Comparison of ENCODE assay signal across 8 cellular contexts in the genomic region with DNA sequence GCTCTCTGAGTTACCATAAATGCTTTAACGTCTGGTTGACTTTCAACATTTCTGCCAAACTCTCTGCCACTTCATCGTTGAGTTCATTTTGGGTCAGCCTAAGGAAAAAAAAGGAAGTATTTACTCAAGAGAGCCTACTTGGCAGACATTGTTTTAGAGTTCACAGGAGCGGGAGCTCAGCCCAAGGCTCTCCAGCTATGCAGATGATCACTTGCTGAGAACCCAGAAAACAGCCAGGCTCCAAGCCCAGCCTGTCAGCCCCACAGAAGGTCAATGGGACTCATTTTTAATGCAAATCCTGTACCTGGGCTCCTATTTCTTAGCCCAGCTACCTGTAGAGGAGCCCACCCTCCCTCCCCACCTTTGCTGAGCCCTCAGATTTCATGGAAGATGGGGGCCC. TPM values are rescaled to one million over a fixed set of nuclear protein-coding genes. Genes with fewer than 3 reads are reported as not detected.
A peak's percentile ranks its signal among the peaks of the same experiment; 100 is the strongest.
DNase-seq lines count a peak whose midpoint lies in the region; ATAC-seq, FAIRE-seq and TF ChIP-seq lines count a peak whose summit lies in the region.

No MANE protein-coding gene starts in this region.

- no peak for ATAC-seq in foreskin keratinocyte

- H3K36me3 ChIP-seq in HUES64 (ENCODE audit: insufficient read depth, low read length) (peaks cover 9% of the 10 kb centered on the region; the same call in 1 of the 2 replicates), kidney (ENCODE audit: control insufficient read depth in 1 of 2, insufficient read depth in 2 of 2, low read length in 2 of 2) (peaks cover 2 to 8% of the 10 kb centered on the region in 2 donors)

- H3K27me3 Mint-ChIP-seq in activated CD4-positive, alpha-beta memory T cell treated with anti-CD3 and anti-CD28 coated beads, Interleukin-2, amount 10 ng/mL, durations not matched to agents 7 days and 5 days, result no peaks in the 10 kb centered on the region

- H3K4me1 Mint-ChIP-seq in activated CD4-positive, alpha-beta memory T cell treated with anti-CD3 and anti-CD28 coated beads, Interleukin-2, amount 10 ng/mL, durations not matched to agents 7 days and 5 days, result peaks cover 8% of the 10 kb centered on the region

- H3K4me1 ChIP-seq in HUES64 (ENCODE audit: insufficient read depth, low read length) (peaks cover 21% of the 10 kb centered on the region), kidney (ENCODE audit: control insufficient read depth in 1 of 2, insufficient read depth in 1 of 2, low read depth in 1 of 2, low read length in 2 of 2) (peaks cover 13 to 25% of the 10 kb centered on the region in 2 donors), foreskin keratinocyte (no peaks in the 10 kb centered on the region)

- no peaks in the 10 kb centered on the region for H3K9me3 ChIP-seq in HUES64 (ENCODE audit: insufficient read depth, low read depth, low read length)
- H3K9me3 ChIP-seq in kidney (ENCODE audit: control insufficient read depth in 1 of 2, low read length in 2 of 2), result no peaks in the 10 kb centered on the region

- H3K4me3 ChIP-seq in HUES64 (ENCODE audit: low read length) (peak overlapping the region; percentile 3; the same call in 1 of the 2 replicates), kidney (ENCODE audit: low read length in 2 of 2) (no peak overlapping the region)

- TF ChIP-seq CTCF in kidney (IDR thresholded peaks at IDR 0.05; ENCODE audit: borderline replicate concordance, extremely low read depth, insufficient read depth) (no peak), foreskin keratinocyte (conservative IDR thresholded peaks at IDR 0.05) (no peak)

- no peaks in the 10 kb centered on the region for H3K27me3 ChIP-seq in HUES64 (ENCODE audit: insufficient read depth, low read length)
- no peaks in the 10 kb centered on the region for H3K27me3 ChIP-seq in foreskin keratinocyte

- H3K27ac ChIP-seq in HUES64 (ENCODE audit: low read depth, low read length) (peak overlapping the region; percentile 56; the same call in 1 of the 2 replicates), kidney (ENCODE audit: low read depth in 2 of 2, low read length in 2 of 2) (no peak overlapping the region), foreskin keratinocyte (no peak overlapping the region)

- CTCF ChIA-PET in activated CD4-positive, alpha-beta memory T cell treated with anti-CD3 and anti-CD28 coated beads, Interleukin-2, amount 10 ng/mL, durations not matched to agents 7 days and 5 days (lab: Charles Lee), result no interaction called here

- H3K4me3 Mint-ChIP-seq in activated CD4-positive, alpha-beta memory T cell treated with anti-CD3 and anti-CD28 coated beads, Interleukin-2, amount 10 ng/mL, durations not matched to agents 7 days and 5 days, result no peak overlapping the region

- peak; percentile 74 for DNase-seq in astrocyte of the hippocampus (ENCODE audit: low read depth, low spot score)
- DNase-seq in kidney, result peak; percentile 76
- DNase-seq in superior temporal gyrus (ENCODE audit: extremely low spot score), result peak; percentile 42
- DNase-seq in activated effector memory CD4-positive, alpha-beta T cell treated with Interleukin-2 at 50 U/mL for 16 hours, result no peak
- DNase-seq in stimulated activated CD4-positive, alpha-beta T cell treated with anti-CD3 and anti-CD28 coated beads, Interleukin-2, amount 100 ng/mL, for 48 hours, result no peak
- DNase-seq in foreskin keratinocyte, result no peak
- no peak for DNase-seq in activated CD4-positive, alpha-beta memory T cell treated with anti-CD3 and anti-CD28 coated beads, Interleukin-2, amount 10 ng/mL, durations not matched to agents 7 days and 5 days

- peaks cover 69% of the 10 kb centered on the region for H3K36me3 Mint-ChIP-seq in activated CD4-positive, alpha-beta memory T cell treated with anti-CD3 and anti-CD28 coated beads, Interleukin-2, amount 10 ng/mL, durations not matched to agents 7 days and 5 days (ENCODE audit: low read depth)

- H3K27ac Mint-ChIP-seq in activated CD4-positive, alpha-beta memory T cell treated with anti-CD3 and anti-CD28 coated beads, Interleukin-2, amount 10 ng/mL, durations not matched to agents 7 days and 5 days, result no peak overlapping the region

- 14% methylated on average over 3 of the region's 3 CpGs for WGBS in HUES64

- no peaks in the 10 kb centered on the region for H3K9me3 Mint-ChIP-seq in activated CD4-positive, alpha-beta memory T cell treated with anti-CD3 and anti-CD28 coated beads, Interleukin-2, amount 10 ng/mL, durations not matched to agents 7 days and 5 days

- peak; percentile 57 for FAIRE-seq in kidney (lab: Jason Lieb, UNC)

- H3K9ac ChIP-seq in HUES64 (ENCODE audit: low read depth, low read length), result no peak overlapping the region
- H3K9ac ChIP-seq in kidney (ENCODE audit: low read length in 2 of 2), result no peak overlapping the region

- intact Hi-C loops in kidney (cut with DNase I), result no loop called here

- POLR2A ChIA-PET in activated CD4-positive, alpha-beta memory T cell treated with anti-CD3 and anti-CD28 coated beads, Interleukin-2, amount 10 ng/mL, durations not matched to agents 7 days and 5 days (lab: Charles Lee), result no interaction called here

RNA-seq across cellular contexts. Expression of a gene that starts 45.5 kb away (rescaled TPM):
- 2.1 TPM for polyA plus RNA-seq in HUES64 (2013, experiment 1 of 2)
- 4.0 TPM for polyA plus RNA-seq in HUES64 (2013, experiment 2 of 2)
- total RNA-seq in kidney (15.6 TPM), foreskin keratinocyte (5.7 and 5.9 TPM in 2 replicates)
- polyA plus RNA-seq in kidney (ENCODE audit: insufficient read depth, low read depth, low replicate concordance) (3.8 TPM), foreskin keratinocyte (2.6 and 2.9 TPM in 2 replicates)
- 10 to 100 TPM; 19.6 to 22.6 TPM for total RNA-seq in activated CD4-positive, alpha-beta memory T cell treated with anti-CD3 and anti-CD28 coated beads, Interleukin-2, amount 10 ng/mL, durations not matched to agents 7 days and 5 days

Comparison
In these comparisons a context has a peak if more than half of its experiments do, and no peak if none do; other contexts are left out.
1. DNase-seq: peak in astrocyte of the hippocampus (single experiment), kidney (single experiment) and superior temporal gyrus (single experiment); none in activated effector memory CD4-positive, alpha-beta T cell treated with Interleukin-2 at 50 U/mL for 16 hours (single experiment), stimulated activated CD4-positive, alpha-beta T cell treated with anti-CD3 and anti-CD28 coated beads, Interleukin-2, amount 100 ng/mL, for 48 hours (0 of 2), foreskin keratinocyte (0 of 2) and activated CD4-positive, alpha-beta memory T cell treated with anti-CD3 and anti-CD28 coated beads, Interleukin-2, amount 10 ng/mL, durations not matched to agents 7 days and 5 days (single experiment).